ENCODE assay signal across 31 cellular contexts in the genomic region with DNA sequence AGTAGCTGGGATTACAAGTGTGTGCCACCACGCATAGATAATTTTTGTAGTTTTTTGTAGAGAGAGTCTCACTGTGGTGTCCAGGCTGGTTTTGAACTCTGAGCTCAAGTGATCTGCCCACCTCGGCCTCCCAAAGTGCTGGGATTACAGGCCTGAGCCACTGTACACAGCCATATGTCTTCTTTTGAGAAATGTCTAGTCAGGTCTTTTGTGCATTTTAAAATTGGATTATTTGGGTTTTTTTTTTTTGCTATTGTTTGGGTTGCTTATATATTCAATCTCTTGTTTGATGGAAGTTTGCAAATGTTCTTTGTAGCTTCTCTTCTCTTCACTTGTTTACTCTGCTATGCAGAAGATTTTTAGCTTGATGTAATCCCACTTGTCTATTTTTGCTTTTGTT.
"Had no signal": no experiment of that assay in that cellular context is flagged by ENCODE, and none has a peak within 500 bp of the region (broad histone marks: within the 10 kb centered on the region; RNA-seq: fewer than 3 reads in every experiment).

No MANE protein-coding gene starts in this region.

- H3K4me1 Mint-ChIP-seq: naive B cell; naive thymus-derived CD8-positive, alpha-beta T cell; stimulated activated effector memory CD8-positive, alpha-beta T cell treated with anti-CD3 and anti-CD28 coated beads, Interleukin-12 subunit alpha, Interleukin-12 subunit beta, amount 100 ng/mL, for 72 hours; stimulated activated naive B cell treated with anti-CD40 and anti-IgM and Interleukin-4, amounts not matched to agents 10 μg/mL and 1 μg/mL and 100 μg/mL, for 72 hours had no signal

- ATAC-seq: naive thymus-derived CD8-positive, alpha-beta T cell; natural killer cell treated with Interleukin-12 subunit alpha and Interleukin-12 subunit beta and Interleukin-15 and Interleukin-18, amount 100 ng/mL, for 72 hours; psoas muscle; right cardiac atrium; sciatic nerve; stimulated activated effector memory CD8-positive, alpha-beta T cell treated with anti-CD3 and anti-CD28 coated beads, Interleukin-12 subunit alpha, Interleukin-12 subunit beta, amount 100 ng/mL, for 72 hours; stimulated activated naive B cell treated with anti-CD40 and anti-IgM and Interleukin-4, amounts not matched to agents 10 μg/mL and 1 μg/mL and 100 μg/mL, for 72 hours had no signal

- H3K27ac Mint-ChIP-seq: naive B cell; naive thymus-derived CD8-positive, alpha-beta T cell; natural killer cell treated with Interleukin-12 subunit alpha and Interleukin-12 subunit beta and Interleukin-15 and Interleukin-18, amount 100 ng/mL, for 72 hours; nephron progenitor cell; progenitor cell of endocrine pancreas; stimulated activated effector memory CD8-positive, alpha-beta T cell treated with anti-CD3 and anti-CD28 coated beads, Interleukin-12 subunit alpha, Interleukin-12 subunit beta, amount 100 ng/mL, for 72 hours; stimulated activated naive B cell treated with anti-CD40 and anti-IgM and Interleukin-4, amounts not matched to agents 10 μg/mL and 1 μg/mL and 100 μg/mL, for 72 hours; stimulated activated naive CD8-positive, alpha-beta T cell treated with anti-CD3 and anti-CD28 coated beads, Interleukin-15, Interleukin-2, amounts not matched to agents 100 ng/mL and 50 ng/mL, for 24 hours had no signal

- H3K36me3 Mint-ChIP-seq: naive B cell; natural killer cell treated with Interleukin-12 subunit alpha and Interleukin-12 subunit beta and Interleukin-15 and Interleukin-18, amount 100 ng/mL, for 72 hours had no signal

- H3K4me3 ChIP-seq: ovary, psoas muscle, skin epidermis, stomach, thoracic aorta, thyroid gland, tibial nerve, upper lobe of left lung, vagina had no signal

- H3K27me3 ChIP-seq: neutrophil, ovary, stomach, thyroid gland, tibial nerve, upper lobe of left lung, vagina had no signal

- H3K27me3 Mint-ChIP-seq: naive B cell; naive thymus-derived CD8-positive, alpha-beta T cell; natural killer cell treated with Interleukin-12 subunit alpha and Interleukin-12 subunit beta and Interleukin-15 and Interleukin-18, amount 100 ng/mL, for 72 hours; progenitor cell of endocrine pancreas; stimulated activated naive B cell treated with anti-CD40 and anti-IgM and Interleukin-4, amounts not matched to agents 10 μg/mL and 1 μg/mL and 100 μg/mL, for 72 hours; stimulated activated naive CD8-positive, alpha-beta T cell treated with anti-CD3 and anti-CD28 coated beads, Interleukin-15, Interleukin-2, amounts not matched to agents 100 ng/mL and 50 ng/mL, for 24 hours had no signal

- H3K9ac ChIP-seq: parathyroid adenoma had no signal

- H3K4me1 ChIP-seq: parathyroid adenoma, psoas muscle, stomach, thyroid gland, tibial nerve, upper lobe of left lung, vagina had no signal

- H2AFZ ChIP-seq: parathyroid adenoma had no signal

- H3K79me2 ChIP-seq: parathyroid adenoma had no signal

- H3K36me3 ChIP-seq: neutrophil, ovary, thoracic aorta, thyroid gland, upper lobe of left lung, vagina had no signal

- H3K9me3 ChIP-seq: neutrophil, ovary, psoas muscle, stomach, thoracic aorta, thyroid gland, tibial nerve, upper lobe of left lung, vagina had no signal

- FAIRE-seq: urothelium cell line had no signal

- DNase-seq: naive B cell; naive thymus-derived CD8-positive, alpha-beta T cell; nephron progenitor cell; nucleus accumbens; ovary; posterior cingulate gyrus; right cardiac atrium; stimulated activated CD4-positive, alpha-beta T cell treated with anti-CD3 and anti-CD28 coated beads, Interleukin-15, amount 100 ng/mL, for 24 hours; stimulated activated CD4-positive, alpha-beta T cell treated with anti-CD3 and anti-CD28 coated beads, Interleukin-2, amount 100 ng/mL, for 24 hours; stimulated activated CD4-positive, alpha-beta T cell treated with anti-CD3 and anti-CD28 coated beads, Interleukin-2, amount 100 ng/mL, for 48 hours; stimulated activated CD4-positive, alpha-beta T cell treated with anti-CD3 and anti-CD28 coated beads, Interleukin-4, amount 100 ng/mL, for 24 hours; stimulated activated naive B cell treated with anti-CD40 and anti-IgM and Interleukin-4, amounts not matched to agents 10 μg/mL and 1 μg/mL and 100 μg/mL, for 72 hours; stimulated activated naive CD4-positive, alpha-beta T cell treated with Interleukin-2 at 50 U/mL for 16 hours; stomach; thyroid gland; trophoblast cell; upper lobe of left lung had no signal

- H3K27ac ChIP-seq: neutrophil, ovary, parathyroid adenoma, psoas muscle, skin epidermis, stomach, thoracic aorta, thyroid gland, tibial nerve, upper lobe of left lung, vagina had no signal

- H3K4me3 Mint-ChIP-seq: naive B cell; naive thymus-derived CD8-positive, alpha-beta T cell; natural killer cell treated with Interleukin-12 subunit alpha and Interleukin-12 subunit beta and Interleukin-15 and Interleukin-18, amount 100 ng/mL, for 72 hours; nephron progenitor cell; neural crest cell; stimulated activated effector memory CD8-positive, alpha-beta T cell treated with anti-CD3 and anti-CD28 coated beads, Interleukin-12 subunit alpha, Interleukin-12 subunit beta, amount 100 ng/mL, for 72 hours; stimulated activated naive B cell treated with anti-CD40 and anti-IgM and Interleukin-4, amounts not matched to agents 10 μg/mL and 1 μg/mL and 100 μg/mL, for 72 hours; stimulated activated naive CD8-positive, alpha-beta T cell treated with anti-CD3 and anti-CD28 coated beads, Interleukin-15, Interleukin-2, amounts not matched to agents 100 ng/mL and 50 ng/mL, for 24 hours had no signal
